Comparison of ENCODE assay signal across 28 cellular contexts in the genomic region with DNA sequence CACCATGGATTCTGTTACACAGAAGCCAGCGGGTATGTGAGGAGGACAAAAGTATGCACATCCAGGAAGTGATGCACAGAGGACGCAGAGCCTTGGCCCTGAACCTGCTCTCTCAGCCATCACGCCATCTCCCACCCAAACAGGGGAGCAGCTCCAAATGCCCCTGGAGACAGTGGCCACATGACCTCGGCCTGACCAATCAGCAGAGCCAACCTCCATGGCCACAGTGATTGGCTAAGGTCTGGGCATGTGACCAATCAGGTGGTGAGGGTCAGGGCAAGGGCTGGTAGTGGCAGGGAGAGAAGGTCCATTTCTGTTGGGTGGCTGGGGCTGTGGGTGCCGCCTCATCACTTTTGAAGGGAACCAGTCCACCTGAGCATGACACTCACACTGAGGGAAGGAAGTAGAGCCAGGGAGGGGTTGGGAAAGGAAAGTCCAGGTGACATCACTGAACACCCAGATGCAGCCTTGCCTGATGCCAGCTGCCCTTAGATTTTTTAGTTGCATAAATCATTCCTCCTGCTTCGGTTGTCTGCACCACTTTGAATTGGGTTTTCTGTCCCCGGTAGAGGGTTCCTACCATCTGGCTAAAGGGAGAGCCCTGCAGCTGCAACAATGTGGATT.
DNase-seq lines count a peak whose midpoint lies in the region; ATAC-seq and TF ChIP-seq lines count a peak whose summit lies in the region.
"Had no signal": no experiment of that assay in that cellular context is flagged by ENCODE, and none has a peak within 500 bp of the region (broad histone marks: within the 10 kb centered on the region; RNA-seq: fewer than 3 reads in every experiment).

No MANE protein-coding gene starts in this region.

- H3K27me3 ChIP-seq in lower lobe of right lung (ENCODE audit: low read depth) (peaks cover 3% of the 10 kb centered on the region), upper lobe of right lung (no peaks in the 10 kb centered on the region), psoas muscle (ENCODE audit: insufficient read depth in 3 of 3, low read length in 2 of 3) (no peaks in the 10 kb centered on the region)
- H3K27me3 ChIP-seq: ascending aorta, BE2C, cardiac muscle cell, MG63, neural progenitor cell, vagina had no signal

- peak; percentile 24 for DNase-seq in activated effector memory CD4-positive, alpha-beta T cell treated with anti-CD3 and anti-CD28 coated beads, Interleukin-2, amount 50 U/mL, for 16 hours
- DNase-seq in activated effector memory CD4-positive, alpha-beta T cell treated with Interleukin-2 at 50 U/mL for 16 hours, result no peak
- DNase-seq in lower lobe of right lung, result peak; percentile 11
- peak; percentile 23 for DNase-seq in upper lobe of right lung
- no peak for DNase-seq in NCI-H345 (lab: John Stamatoyannopoulos, UW)
- DNase-seq in psoas muscle, result no peak
- no peak for DNase-seq in left cardiac atrium
- DNase-seq: activated CD4-positive, alpha-beta T cell treated with anti-CD3 and anti-CD28 coated beads, Interleukin-2, amount 10 ng/mL, durations not matched to agents 7 days and 5 days; BE2C; COR-L47; DMS79; foreskin fibroblast; GDM1; H9; KBM-7; mesenchymal stem cell; MG63; NCI-H2029 treated with DMSO at 0.1 percent for 48 hours; NCI-H226; stimulated activated CD4-positive, alpha-beta T cell treated with anti-CD3 and anti-CD28 coated beads, Interleukin-15, amount 100 ng/mL, for 24 hours; stimulated activated naive CD4-positive, alpha-beta T cell had no signal

- intact Hi-C loops in lower lobe of right lung (cut with DNase I) (no loop called here), upper lobe of right lung (cut with DNase I) (no loop called here), psoas muscle (cut with DNase I) (no loop called here), left cardiac atrium (cut with DNase I) (no loop called here)

- H3K27ac ChIP-seq in angular gyrus (ENCODE audit: low read depth, low read length), result peak overlapping the region; percentile 50
- no peak overlapping the region for H3K27ac ChIP-seq in lower lobe of right lung
- no peak overlapping the region for H3K27ac ChIP-seq in upper lobe of right lung
- no peak overlapping the region for H3K27ac ChIP-seq in psoas muscle
- H3K27ac ChIP-seq: ascending aorta, cardiac muscle cell, neural progenitor cell, vagina, VCaP had no signal

- no peak for TF ChIP-seq CTCF in lower lobe of right lung (IDR thresholded peaks at IDR 0.05)
- TF ChIP-seq CTCF in upper lobe of right lung (IDR thresholded peaks at IDR 0.05), result no peak
- no peak for TF ChIP-seq CTCF in psoas muscle (IDR thresholded peaks at IDR 0.05)

- H3K4me1 ChIP-seq in lower lobe of right lung, result no peaks in the 10 kb centered on the region
- H3K4me1 ChIP-seq in upper lobe of right lung, result no peaks in the 10 kb centered on the region
- H3K4me1 ChIP-seq in psoas muscle, result no peaks in the 10 kb centered on the region
- H3K4me1 ChIP-seq: ascending aorta, BE2C, neural progenitor cell, vagina had no signal

- H3K4me3 ChIP-seq in lower lobe of right lung (no peak overlapping the region), upper lobe of right lung (no peak overlapping the region), psoas muscle (no peak overlapping the region)
- H3K4me3 ChIP-seq: ascending aorta, cardiac muscle cell, MG63, neural progenitor cell, vagina had no signal

- ATAC-seq in lower lobe of right lung (no peak), upper lobe of right lung (no peak), psoas muscle (no peak), left cardiac atrium (no peak)
- ATAC-seq: esophagus mucosa had no signal

- H3K9me3 ChIP-seq in lower lobe of right lung, result no peaks in the 10 kb centered on the region
- no peaks in the 10 kb centered on the region for H3K9me3 ChIP-seq in upper lobe of right lung
- no peaks in the 10 kb centered on the region for H3K9me3 ChIP-seq in psoas muscle
- H3K9me3 ChIP-seq: ascending aorta, BE2C, MG63, vagina had no signal

- 84 to 89% (median 86%) methylated on average over 7 of the region's 7 CpGs for WGBS in psoas muscle, 3 donors

- no peaks in the 10 kb centered on the region for H3K36me3 ChIP-seq in lower lobe of right lung
- H3K36me3 ChIP-seq in upper lobe of right lung, result no peaks in the 10 kb centered on the region
- no peaks in the 10 kb centered on the region for H3K36me3 ChIP-seq in psoas muscle (ENCODE audit: insufficient read depth in 1 of 2, low read depth in 1 of 2)
- H3K36me3 ChIP-seq: ascending aorta, BE2C, cardiac muscle cell, MG63, neural progenitor cell, vagina had no signal

Comparison
In these comparisons a context has a peak if more than half of its experiments do, and no peak if none do; other contexts are left out.
1. DNase-seq: peak in activated effector memory CD4-positive, alpha-beta T cell treated with anti-CD3 and anti-CD28 coated beads, Interleukin-2, amount 50 U/mL, for 16 hours (single experiment), lower lobe of right lung (single experiment) and upper lobe of right lung (single experiment); none in activated effector memory CD4-positive, alpha-beta T cell treated with Interleukin-2 at 50 U/mL for 16 hours (single experiment), NCI-H345 (single experiment), psoas muscle (0 of 2) and left cardiac atrium (single experiment).